ENCODE assay signal across 8 cellular contexts in genomic region chr16:71484006-71484893, GRCh38. TPM values are rescaled to one million over a fixed set of nuclear protein-coding genes. Genes with fewer than 3 reads are reported as not detected.
DNase-seq lines count a peak whose midpoint lies in the region; ATAC-seq and TF ChIP-seq lines count a peak whose summit lies in the region.

No MANE protein-coding gene starts in this region.

- peak overlapping the region; percentile 97 for H3K27ac ChIP-seq in colonic mucosa

- intact Hi-C loops in colonic mucosa (cut with DNase I): loop anchor here (2.0 kb wide), 1 partner anchor 21 kb away; the partner anchor contains the start of gene ZNF23
- intact Hi-C loops in left colon (cut with DNase I, micrococcal nuclease): loop anchor here in 1 of 2 donors (2.0 kb wide), 1 partner anchor 21 kb away; the partner anchor contains the start of gene ZNF23

- peaks cover 5% of the 10 kb centered on the region for H3K4me1 ChIP-seq in colonic mucosa

- ATAC-seq in HG03432 (IDR thresholded peaks at IDR 0.05; ENCODE audit: unreplicated experiment) (peak; percentile 93), left colon (peak; percentile 95)

- H3K4me3 ChIP-seq in colonic mucosa: peak overlapping the region; percentile 92

- peak overlapping the region; percentile 80 to 92 for H3K9ac ChIP-seq in colonic mucosa (ENCODE audit: low read depth in 2 of 2, low read length in 2 of 2)

- DNase-seq in AML-193 (lab: John Stamatoyannopoulos, UW) (peak; percentile 70 to 78), NCI-H510A (lab: John Stamatoyannopoulos, UW) (peak; percentile 39), colonic mucosa (peak; percentile 91), left colon (peak; percentile 84 to 89)
- peak; percentile 84 for DNase-seq in activated CD4-positive, alpha-beta T cell treated with anti-CD3 and anti-CD28 coated beads for 48 hours
- DNase-seq in stimulated activated CD4-positive, alpha-beta T cell treated with anti-CD3 and anti-CD28 coated beads, Interleukin-1b, Interleukin-23, amount 100 ng/mL, for 4 hours (ENCODE audit: low read depth in 2 of 2): peak; percentile 55 to 63

- H3K27me3 ChIP-seq in colonic mucosa: no peaks in the 10 kb centered on the region

- H3K9me3 ChIP-seq in colonic mucosa: no peaks in the 10 kb centered on the region

- H3K36me3 ChIP-seq in colonic mucosa: no peaks in the 10 kb centered on the region

- TF ChIP-seq POLR2A in GM19193 (IDR thresholded peaks at IDR 0.05; ENCODE audit: extremely low read depth, insufficient read depth, insufficient read length): peak; percentile 77

- no peak for TF ChIP-seq CTCF in colonic mucosa (IDR thresholded peaks at IDR 0.05)

RNA-seq across cellular contexts. Expression of gene ZNF19, which starts 4.9 kb away (rescaled TPM):
- total RNA-seq in colonic mucosa: 1 to 10 TPM; 3.5 to 4.1 TPM
- total RNA-seq in left colon: 1 to 10 TPM; 8.3 to 9.8 TPM

RNA-seq across cellular contexts. Expression of gene ZNF23, which starts 22.2 kb away (rescaled TPM):
- total RNA-seq in colonic mucosa: 1 to 10 TPM; 5.8 to 6.4 TPM
- 1 to 10 TPM; 6.4 to 7.2 TPM for total RNA-seq in left colon

RNA-seq across cellular contexts. Expression of gene CHST4, which starts 42.0 kb away (rescaled TPM):
- total RNA-seq in colonic mucosa (under 1 TPM in 1 of 2 donors, not detected in 1; 0.44 TPM), left colon (not detected)

RNA-seq across cellular contexts. Expression of gene TLE7, which starts 42.4 kb away (rescaled TPM):
- not detected for total RNA-seq in colonic mucosa
- total RNA-seq in left colon: not detected

Comparison
In these comparisons a context has a peak if more than half of its experiments do, and no peak if none do; other contexts are left out.
1. Peak in every context shown above with its lines: DNase-seq, ATAC-seq, H3K4me3 ChIP-seq and H3K27ac ChIP-seq.
2. DNase-seq: peak in every context shown above with its lines; median percentile 91 in colonic mucosa; 86 in left colon; 84 in activated CD4-positive, alpha-beta T cell treated with anti-CD3 and anti-CD28 coated beads for 48 hours; 74 in AML-193; 59 in stimulated activated CD4-positive, alpha-beta T cell treated with anti-CD3 and anti-CD28 coated beads, Interleukin-1b, Interleukin-23, amount 100 ng/mL, for 4 hours; 39 in NCI-H510A.